10 cellular contexts compared by ENCODE assay signal in genomic region chr4:82223715-82224114, GRCh38.
DNase-seq lines count a peak whose midpoint lies in the region; ATAC-seq, FAIRE-seq and TF ChIP-seq lines count a peak whose summit lies in the region.
"Had no signal": no experiment of that assay in that cellular context is flagged by ENCODE, and none has a peak within 500 bp of the region (broad histone marks: within the 10 kb centered on the region; RNA-seq: fewer than 3 reads in every experiment).

No MANE protein-coding gene starts in this region.

- no peak for FAIRE-seq in K562 (lab: Jason Lieb, UNC)
- FAIRE-seq: TTC549 had no signal

- H3K27ac ChIP-seq in Karpas-422 (ENCODE audit: low read length) (no peak overlapping the region), K562 (ENCODE audit: extremely low read depth, low read depth, low read length) (no peak overlapping the region), gastrocnemius medialis (no peak overlapping the region)

- no peaks in the 10 kb centered on the region for H3K9me3 ChIP-seq in Karpas-422 (ENCODE audit: low read length)
- H3K9me3 ChIP-seq in K562 (replicated peaks; ENCODE audit: control insufficient read depth, insufficient read depth, low read depth, low read length) = no peaks in the 10 kb centered on the region
- no peaks in the 10 kb centered on the region for H3K9me3 ChIP-seq in gastrocnemius medialis

- TF ChIP-seq RAD21 in K562 (CRISPR knock-in tag; conservative IDR thresholded peaks at IDR 0.05 in 1 of 2, IDR thresholded peaks at IDR 0.05 in 1 of 2) = no peak

- H3K4me3 Mint-ChIP-seq in activated CD4-positive, alpha-beta memory T cell treated with anti-CD3 and anti-CD28 coated beads for 36 hours = peak overlapping the region; percentile 17
- H3K4me3 Mint-ChIP-seq in activated CD4-positive, alpha-beta memory T cell treated with anti-CD3 and anti-CD28 coated beads, Interleukin-2, amount 10 ng/mL, durations not matched to agents 7 days and 5 days = no peak overlapping the region
- no peak overlapping the region for H3K4me3 Mint-ChIP-seq in type B pancreatic cell

- 0% methylated on average over 4 of the region's 4 CpGs for WGBS in K562 (ENCODE audit: insufficient coverage, low coverage, missing lambda C conversion rate)

- CTCF ChIA-PET in activated CD4-positive, alpha-beta memory T cell treated with anti-CD3 and anti-CD28 coated beads for 36 hours (lab: Charles Lee) = no interaction called here
- CTCF ChIA-PET in activated CD4-positive, alpha-beta memory T cell treated with anti-CD3 and anti-CD28 coated beads, Interleukin-2, amount 10 ng/mL, durations not matched to agents 7 days and 5 days (lab: Charles Lee) = no interaction called here
- CTCF ChIA-PET in K562 (lab: Yijun Ruan, JAX; ENCODE audit: low intra/inter-chr PET ratio) = interaction anchor here (0.6 kb wide), 1 partner anchor 28 kb away, joined by 3 read pairs; no protein-coding TSS in a partner anchor

- TF ChIP-seq POLR2A in K562 (conservative IDR thresholded peaks at IDR 0.05) (no peak), gastrocnemius medialis (IDR thresholded peaks at IDR 0.05) (no peak)

- H2AFZ ChIP-seq in Karpas-422 (ENCODE audit: low read length) (no peak overlapping the region), K562 (ENCODE audit: low read depth, low read length) (peak overlapping the region; percentile 5; the same call in 1 of the 2 replicates)

- H4K20me1 ChIP-seq in Karpas-422 (ENCODE audit: insufficient read depth, low read depth, low read length) = no peaks in the 10 kb centered on the region
- no peaks in the 10 kb centered on the region for H4K20me1 ChIP-seq in K562 (replicated peaks; ENCODE audit: control insufficient read depth, insufficient read depth, low read length)

- H3K4me1 ChIP-seq in Karpas-422 (ENCODE audit: low read length) = peaks cover 10% of the 10 kb centered on the region
- H3K4me1 ChIP-seq in K562 (replicated peaks in 1 of 2; ENCODE audit: control insufficient read depth in 2 of 2, insufficient read depth in 2 of 2, low read length in 2 of 2) = no peaks in the 10 kb centered on the region
- no peaks in the 10 kb centered on the region for H3K4me1 ChIP-seq in gastrocnemius medialis

- H3K36me3 Mint-ChIP-seq in activated CD4-positive, alpha-beta memory T cell treated with anti-CD3 and anti-CD28 coated beads for 36 hours = no peaks in the 10 kb centered on the region
- no peaks in the 10 kb centered on the region for H3K36me3 Mint-ChIP-seq in activated CD4-positive, alpha-beta memory T cell treated with anti-CD3 and anti-CD28 coated beads, Interleukin-2, amount 10 ng/mL, durations not matched to agents 7 days and 5 days (ENCODE audit: low read depth)
- no peaks in the 10 kb centered on the region for H3K36me3 Mint-ChIP-seq in type B pancreatic cell

- POLR2A ChIA-PET in activated CD4-positive, alpha-beta memory T cell treated with anti-CD3 and anti-CD28 coated beads for 36 hours (lab: Charles Lee) = no interaction called here
- POLR2A ChIA-PET in activated CD4-positive, alpha-beta memory T cell treated with anti-CD3 and anti-CD28 coated beads, Interleukin-2, amount 10 ng/mL, durations not matched to agents 7 days and 5 days (lab: Charles Lee) = no interaction called here
- POLR2A ChIA-PET in K562 (lab: Yijun Ruan, JAX) = interaction anchor here (0.8 kb wide), 1 partner anchor 61 kb away, joined by 3 read pairs; no protein-coding TSS in a partner anchor

- peak; percentile 23 for DNase-seq in activated CD4-positive, alpha-beta memory T cell treated with anti-CD3 and anti-CD28 coated beads for 36 hours
- DNase-seq in activated CD4-positive, alpha-beta memory T cell treated with anti-CD3 and anti-CD28 coated beads, Interleukin-2, amount 10 ng/mL, durations not matched to agents 7 days and 5 days = no peak
- DNase-seq in Karpas-422 (peak; percentile 58), K562 (ENCODE audit: extremely low read depth in 1 of 4, low spot score in 3 of 4) (no peak), gastrocnemius medialis (peak; percentile 36 to 40), NCI-H524 treated with DMSO at 0.1 percent for 48 hours (lab: John Stamatoyannopoulos, UW) (no peak), type B pancreatic cell (ENCODE audit: extremely low spot score, unreplicated experiment) (no peak)
- no peak for DNase-seq in effector CD4-positive, alpha-beta T cell
- DNase-seq: cerebellar nuclear complex had no signal

- BruUV-seq in K562 (replicated peaks; lab: Mats Ljungman, UMichigan) = no TSS peak

- in situ Hi-C loops in K562 (cut with MboI) = no loop called here
- in situ Hi-C loops in gastrocnemius medialis (cut with MboI; ENCODE audit: low sequenced_read_pairs in 4 of 4) = no loop called here

- no peaks in the 10 kb centered on the region for H3K9me1 ChIP-seq in K562 (ENCODE audit: control insufficient read depth, insufficient read depth, low read length)

- intact Hi-C loops in activated CD4-positive, alpha-beta memory T cell treated with anti-CD3 and anti-CD28 coated beads for 36 hours (cut with micrococcal nuclease) = no loop called here
- intact Hi-C loops in K562 (cut with micrococcal nuclease) = no loop called here
- intact Hi-C loops in gastrocnemius medialis (cut with DNase I; ENCODE audit: low total_unique reads) = no loop called here

- H3K9ac ChIP-seq in Karpas-422 (ENCODE audit: low read length) (no peak overlapping the region), K562 (ENCODE audit: insufficient read depth in 1 of 2, low read depth in 2 of 2, low read length in 2 of 2) (no peak overlapping the region)

- no peaks in the 10 kb centered on the region for H3K9me2 ChIP-seq in Karpas-422 (replicated peaks; ENCODE audit: insufficient read depth, low read length)

- H3K36me3 ChIP-seq in Karpas-422 (ENCODE audit: insufficient read depth, low read length) (no peaks in the 10 kb centered on the region), K562 (ENCODE audit: control insufficient read depth, insufficient read depth, low read length) (no peaks in the 10 kb centered on the region), gastrocnemius medialis (no peaks in the 10 kb centered on the region)

- no peaks in the 10 kb centered on the region for H3K27me3 Mint-ChIP-seq in activated CD4-positive, alpha-beta memory T cell treated with anti-CD3 and anti-CD28 coated beads for 36 hours
- H3K27me3 Mint-ChIP-seq in activated CD4-positive, alpha-beta memory T cell treated with anti-CD3 and anti-CD28 coated beads, Interleukin-2, amount 10 ng/mL, durations not matched to agents 7 days and 5 days = peaks cover 3% of the 10 kb centered on the region
- H3K27me3 Mint-ChIP-seq in type B pancreatic cell = peaks cover 2% of the 10 kb centered on the region

- no peak for TF ChIP-seq CTCF in K562 (IDR thresholded peaks at IDR 0.05 in 2 of 3, conservative IDR thresholded peaks at IDR 0.05 in 1 of 3; ENCODE audit: insufficient read depth in 2 of 3, low read depth in 1 of 3, low read length in 3 of 3)
- no peak for TF ChIP-seq CTCF in gastrocnemius medialis (IDR thresholded peaks at IDR 0.05 in 4 of 5, conservative IDR thresholded peaks at IDR 0.05 in 1 of 5)
- no peak for TF ChIP-seq CTCF in type B pancreatic cell (conservative IDR thresholded peaks at IDR 0.05)

- 0 out of 3 replicates have a peak, but pooled peaks have one; percentile 41 for ATAC-seq in K562
- ATAC-seq in gastrocnemius medialis = no peak

- no peak for TF ChIP-seq EP300 in K562 (IDR thresholded peaks at IDR 0.05; ENCODE audit: low read length)

- H3K9me3 Mint-ChIP-seq in activated CD4-positive, alpha-beta memory T cell treated with anti-CD3 and anti-CD28 coated beads for 36 hours = no peaks in the 10 kb centered on the region
- no peaks in the 10 kb centered on the region for H3K9me3 Mint-ChIP-seq in activated CD4-positive, alpha-beta memory T cell treated with anti-CD3 and anti-CD28 coated beads, Interleukin-2, amount 10 ng/mL, durations not matched to agents 7 days and 5 days
- H3K9me3 Mint-ChIP-seq in type B pancreatic cell = no peaks in the 10 kb centered on the region

- H3K4me3 ChIP-seq in Karpas-422 (ENCODE audit: low read length) (no peak overlapping the region), K562 (no peak overlapping the region), gastrocnemius medialis (no peak overlapping the region)

- H3K79me2 ChIP-seq in Karpas-422 (ENCODE audit: low read length) (no peaks in the 10 kb centered on the region), K562 (ENCODE audit: control insufficient read depth, insufficient read depth, low read length) (no peaks in the 10 kb centered on the region)

- no peak overlapping the region for H3K4me2 ChIP-seq in Karpas-422 (ENCODE audit: low read depth, low read length, poor library complexity, severe bottlenecking)
- H3K4me2 ChIP-seq in K562 (ENCODE audit: insufficient read depth, low read length) = no peak overlapping the region

- H3K4me1 Mint-ChIP-seq in activated CD4-positive, alpha-beta memory T cell treated with anti-CD3 and anti-CD28 coated beads for 36 hours (ENCODE audit: low read depth) = peaks cover 6% of the 10 kb centered on the region
- H3K4me1 Mint-ChIP-seq in activated CD4-positive, alpha-beta memory T cell treated with anti-CD3 and anti-CD28 coated beads, Interleukin-2, amount 10 ng/mL, durations not matched to agents 7 days and 5 days = peaks cover 4% of the 10 kb centered on the region
- no peaks in the 10 kb centered on the region for H3K4me1 Mint-ChIP-seq in type B pancreatic cell (ENCODE audit: unreplicated experiment)

- H3K27ac Mint-ChIP-seq in activated CD4-positive, alpha-beta memory T cell treated with anti-CD3 and anti-CD28 coated beads for 36 hours = no peak overlapping the region
- H3K27ac Mint-ChIP-seq in activated CD4-positive, alpha-beta memory T cell treated with anti-CD3 and anti-CD28 coated beads, Interleukin-2, amount 10 ng/mL, durations not matched to agents 7 days and 5 days = no peak overlapping the region
- H3K27ac Mint-ChIP-seq in type B pancreatic cell = no peak overlapping the region

- no peaks in the 10 kb centered on the region for H3K27me3 ChIP-seq in Karpas-422 (ENCODE audit: low read length)
- H3K27me3 ChIP-seq in K562 (ENCODE audit: control insufficient read depth in 2 of 2, insufficient read depth in 2 of 2, low read length in 2 of 2) = peaks cover 0 to 14% of the 10 kb centered on the region in 2 experiments; a peak in 2 of 5 replicates
- no peaks in the 10 kb centered on the region for H3K27me3 ChIP-seq in gastrocnemius medialis

TF ChIP-seq in K562, 482 proteins besides CTCF, POLR2A, EP300 and RAD21 (continues in another document):
- TF ChIP-seq NR2C2 (CRISPR knock-in tag; IDR thresholded peaks at IDR 0.05) (no peak), NR2C2 (tag; IDR thresholded peaks at IDR 0.05) (no peak), SMAD2 (IDR thresholded peaks at IDR 0.05; ENCODE audit: low read depth, low read length) (no peak), CREM (IDR thresholded peaks at IDR 0.05; ENCODE audit: low read depth) (peak; percentile 62), JUN (IDR thresholded peaks at IDR 0.05; ENCODE audit: borderline replicate concordance, low read depth, low read length) (no peak), JUN (CRISPR knock-in tag; IDR thresholded peaks at IDR 0.05; ENCODE audit: borderline replicate concordance) (no peak), ZNF197 (CRISPR knock-in tag; IDR thresholded peaks at IDR 0.05; ENCODE audit: low read depth) (no peak), PYGO2 (tag; IDR thresholded peaks at IDR 0.05) (no peak), SREBF2 (CRISPR knock-in tag; IDR thresholded peaks at IDR 0.05) (no peak), ZNF551 (CRISPR knock-in tag; IDR thresholded peaks at IDR 0.05) (no peak), DDX20 (tag; IDR thresholded peaks at IDR 0.05; ENCODE audit: low read depth) (no peak)

Comparison
In these comparisons a context has a peak if more than half of its experiments do, and no peak if none do; other contexts are left out.
1. DNase-seq: peak in activated CD4-positive, alpha-beta memory T cell treated with anti-CD3 and anti-CD28 coated beads for 36 hours (single experiment), Karpas-422 (single experiment) and gastrocnemius medialis (2 of 2); none in activated CD4-positive, alpha-beta memory T cell treated with anti-CD3 and anti-CD28 coated beads, Interleukin-2, amount 10 ng/mL, durations not matched to agents 7 days and 5 days (single experiment), K562 (0 of 4), NCI-H524 treated with DMSO at 0.1 percent for 48 hours (single experiment), effector CD4-positive, alpha-beta T cell (single experiment) and type B pancreatic cell (single experiment).